Comparison of ENCODE assay signal across 22 cellular contexts in genomic region chr17:65573283-65573603, GRCh38.
"Had no signal": no experiment of that assay in that cellular context is flagged by ENCODE, and none has a peak within 500 bp of the region (broad histone marks: within the 10 kb centered on the region; RNA-seq: fewer than 3 reads in every experiment).

No MANE protein-coding gene starts in this region.

- H3K9ac ChIP-seq: parathyroid adenoma had no signal

- H3K27me3 Mint-ChIP-seq: activated naive CD4-positive, alpha-beta T cell treated with anti-CD3 and anti-CD28 coated beads, Interleukin-2, amount 50 U/mL, for 24 hours had no signal

- H3K4me1 ChIP-seq: ascending aorta, gastroesophageal sphincter, heart right ventricle, left lung, parathyroid adenoma, stomach had no signal

- ATAC-seq: activated T-cell treated with anti-CD3 and anti-CD28 coated beads, Interleukin-2, amount 50 U/mL, for 72 hours; gastroesophageal sphincter; heart right ventricle; left lung; sciatic nerve; stimulated activated effector memory CD8-positive, alpha-beta T cell treated with anti-CD3 and anti-CD28 coated beads, Interleukin-12 subunit alpha, Interleukin-12 subunit beta, amount 100 ng/mL, for 72 hours; T-helper 17 cell had no signal

- DNase-seq: activated CD4-positive, alpha-beta T cell treated with anti-CD3 and anti-CD28 coated beads for 1 hour; activated CD4-positive, alpha-beta T cell treated with anti-CD3 and anti-CD28 coated beads, Interleukin-2, amount 50 U/mL, for 4 hours; activated effector memory CD4-positive, alpha-beta T cell treated with anti-CD3 and anti-CD28 coated beads, Interleukin-2, amount 50 U/mL, for 16 hours; activated T-cell treated with anti-CD3 and anti-CD28 coated beads, Interleukin-2, amount 50 U/mL, for 72 hours; heart right ventricle; kidney; left lung; midbrain; stimulated activated CD4-positive, alpha-beta T cell treated with anti-CD3 and anti-CD28 coated beads, Interleukin-4, amount 100 ng/mL, for 24 hours; stomach; T-helper 17 cell; trophoblast cell had no signal

- H3K4me1 Mint-ChIP-seq: activated naive CD4-positive, alpha-beta T cell treated with anti-CD3 and anti-CD28 coated beads, Interleukin-2, amount 50 U/mL, for 24 hours; central memory CD8-positive, alpha-beta T cell had no signal

- H3K4me3 ChIP-seq: ascending aorta, coronary artery, gastroesophageal sphincter, heart right ventricle, left lung, smooth muscle cell, stomach had no signal

- H3K27me3 ChIP-seq: ascending aorta, gastroesophageal sphincter, heart right ventricle, left lung, stomach had no signal

- H3K36me3 ChIP-seq: ascending aorta, gastroesophageal sphincter, heart right ventricle, left lung, stomach had no signal

- H3K9me3 ChIP-seq: ascending aorta, gastroesophageal sphincter, heart right ventricle, left lung, stomach had no signal

- H3K4me3 Mint-ChIP-seq: activated naive CD4-positive, alpha-beta T cell treated with anti-CD3 and anti-CD28 coated beads, Interleukin-2, amount 50 U/mL, for 24 hours; activated T-cell treated with anti-CD3 and anti-CD28 coated beads, Interleukin-2, amount 50 U/mL, for 72 hours; central memory CD8-positive, alpha-beta T cell; stimulated activated effector memory CD8-positive, alpha-beta T cell treated with anti-CD3 and anti-CD28 coated beads, Interleukin-12 subunit alpha, Interleukin-12 subunit beta, amount 100 ng/mL, for 72 hours; T-helper 17 cell had no signal

- H3K36me3 Mint-ChIP-seq: activated naive CD4-positive, alpha-beta T cell treated with anti-CD3 and anti-CD28 coated beads, Interleukin-2, amount 50 U/mL, for 24 hours; stimulated activated effector memory CD8-positive, alpha-beta T cell treated with anti-CD3 and anti-CD28 coated beads, Interleukin-12 subunit alpha, Interleukin-12 subunit beta, amount 100 ng/mL, for 72 hours had no signal

- H3K27ac Mint-ChIP-seq: activated naive CD4-positive, alpha-beta T cell treated with anti-CD3 and anti-CD28 coated beads, Interleukin-2, amount 50 U/mL, for 24 hours; activated T-cell treated with anti-CD3 and anti-CD28 coated beads, Interleukin-2, amount 50 U/mL, for 72 hours; stimulated activated effector memory CD8-positive, alpha-beta T cell treated with anti-CD3 and anti-CD28 coated beads, Interleukin-12 subunit alpha, Interleukin-12 subunit beta, amount 100 ng/mL, for 72 hours; T-helper 17 cell had no signal

- H3K27ac ChIP-seq: ascending aorta, coronary artery, gastroesophageal sphincter, heart right ventricle, left lung, parathyroid adenoma, stomach, VCaP had no signal

- H3K9me3 Mint-ChIP-seq: activated naive CD4-positive, alpha-beta T cell treated with anti-CD3 and anti-CD28 coated beads, Interleukin-2, amount 50 U/mL, for 24 hours; activated T-cell treated with anti-CD3 and anti-CD28 coated beads, Interleukin-2, amount 50 U/mL, for 72 hours; central memory CD8-positive, alpha-beta T cell; stimulated activated effector memory CD8-positive, alpha-beta T cell treated with anti-CD3 and anti-CD28 coated beads, Interleukin-12 subunit alpha, Interleukin-12 subunit beta, amount 100 ng/mL, for 72 hours had no signal
